ENCODE assay signal across 27 cellular contexts in the genomic region with DNA sequence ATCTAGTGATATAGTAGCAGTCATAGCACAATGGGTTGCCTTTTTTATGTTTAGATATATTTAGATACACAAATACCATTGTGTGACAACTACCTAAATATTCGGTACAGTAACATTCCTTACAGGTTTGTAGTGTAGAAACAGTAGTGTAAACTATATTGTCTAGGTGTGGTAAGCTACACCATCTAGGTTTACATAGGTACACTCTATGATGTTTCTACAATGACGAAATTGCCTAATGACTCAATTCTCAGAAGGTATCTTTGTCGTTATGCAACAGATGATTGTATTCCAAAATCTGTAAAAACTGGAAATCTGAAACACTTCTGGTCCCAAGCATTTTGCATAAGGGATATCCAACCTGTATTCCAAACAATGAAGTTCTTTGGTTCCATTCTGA. TPM values are rescaled to one million over a fixed set of nuclear protein-coding genes. Genes with fewer than 3 reads are reported as not detected.
"Had no signal": no experiment of that assay in that cellular context is flagged by ENCODE, and none has a peak within 500 bp of the region (broad histone marks: within the 10 kb centered on the region; RNA-seq: fewer than 3 reads in every experiment).

No MANE protein-coding gene starts in this region.

- H3K9me3 ChIP-seq: colonic mucosa, esophagus squamous epithelium, mucosa of descending colon, prostate gland, right atrium auricular region, stomach, testis, tibial artery had no signal

- ATAC-seq: left ventricle myocardium superior; mucosa of descending colon; natural killer cell treated with Interleukin-12 subunit alpha and Interleukin-12 subunit beta and Interleukin-15 and Interleukin-18, amount 100 ng/mL, for 72 hours; sciatic nerve; stimulated activated effector memory CD8-positive, alpha-beta T cell treated with anti-CD3 and anti-CD28 coated beads, Interleukin-12 subunit alpha, Interleukin-12 subunit beta, amount 100 ng/mL, for 72 hours had no signal

- H3K4me1 ChIP-seq: colonic mucosa, neural progenitor cell, testis had no signal

- H3K9ac ChIP-seq: neural progenitor cell had no signal

- H3K27ac ChIP-seq: colonic mucosa, esophagus squamous epithelium, neural progenitor cell, prostate gland, right atrium auricular region, stomach, testis had no signal

- H3K36me3 ChIP-seq: colonic mucosa, esophagus squamous epithelium, neural progenitor cell, prostate gland, right atrium auricular region, stomach, tibial artery had no signal

- DNase-seq: colonic mucosa; effector CD8-positive, alpha-beta T cell; endodermal cell; esophagus squamous epithelium; foreskin melanocyte; hypothalamus; immature natural killer cell; islet precursor cell; left ventricle myocardium superior; mesenchymal stem cell; mucosa of descending colon; naive B cell; nucleus accumbens; stimulated activated CD4-positive, alpha-beta T cell treated with anti-CD3 and anti-CD28 coated beads, Interleukin-2, amount 100 ng/mL, for 24 hours; stimulated activated CD4-positive, alpha-beta T cell treated with anti-CD3 and anti-CD28 coated beads, Interleukin-4, amount 100 ng/mL, for 24 hours; stimulated activated naive CD4-positive, alpha-beta T cell treated with Interleukin-2 at 50 U/mL for 16 hours; stomach; substantia nigra; testis; tibial artery had no signal

- H3K4me3 ChIP-seq: colonic mucosa, esophagus squamous epithelium, lung, mucosa of descending colon, neural progenitor cell, prostate gland, right atrium auricular region, stomach, testis, tibial artery had no signal

- H3K27me3 ChIP-seq: colonic mucosa, esophagus squamous epithelium, neural progenitor cell, right atrium auricular region, stomach, testis, tibial artery had no signal

- H3K4me2 ChIP-seq: neural progenitor cell had no signal

- H2AFZ ChIP-seq: neural progenitor cell had no signal

RNA-seq across cellular contexts. Expression of a gene that starts 24.3 kb away (rescaled TPM):
- polyA plus RNA-seq: immature natural killer cell had no signal
